1 cellular context compared by ENCODE assay signal in the genomic region with DNA sequence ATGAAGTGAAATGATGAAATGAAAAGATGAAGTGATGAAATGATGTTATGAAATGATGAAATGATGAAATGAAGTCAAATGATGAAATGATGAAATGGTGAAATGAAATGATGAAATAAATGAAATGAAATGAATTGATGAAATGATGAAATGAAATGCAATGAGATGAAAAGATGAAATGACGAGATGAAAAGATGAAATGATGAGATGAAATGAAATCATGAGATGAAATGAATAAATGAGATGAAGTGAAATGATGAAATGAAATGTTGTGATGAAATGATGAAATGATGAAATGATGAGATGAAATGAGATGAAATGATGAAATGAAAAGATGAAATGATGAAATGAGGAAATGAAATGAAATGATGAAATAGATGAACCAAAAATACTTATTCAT.
TF ChIP-seq lines count a peak whose summit lies in the region.
"Not testable (repeated sequence)": the region's sequence is repeated elsewhere in the genome, so short reads cannot be mapped to it uniquely, and the experiment has no call there.

No MANE protein-coding gene starts in this region.

TF ChIP-seq in K562, 482 proteins besides CTCF, POLR2A, EP300 and RAD21 (continued from another document):
- TF ChIP-seq, protein P1, sequence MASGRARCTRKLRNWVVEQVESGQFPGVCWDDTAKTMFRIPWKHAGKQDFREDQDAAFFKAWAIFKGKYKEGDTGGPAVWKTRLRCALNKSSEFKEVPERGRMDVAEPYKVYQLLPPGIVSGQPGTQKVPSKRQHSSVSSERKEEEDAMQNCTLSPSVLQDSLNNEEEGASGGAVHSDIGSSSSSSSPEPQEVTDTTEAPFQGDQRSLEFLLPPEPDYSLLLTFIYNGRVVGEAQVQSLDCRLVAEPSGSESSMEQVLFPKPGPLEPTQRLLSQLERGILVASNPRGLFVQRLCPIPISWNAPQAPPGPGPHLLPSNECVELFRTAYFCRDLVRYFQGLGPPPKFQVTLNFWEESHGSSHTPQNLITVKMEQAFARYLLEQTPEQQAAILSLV (tag; IDR thresholded peaks at IDR 0.05): peak; percentile 30; the same call in 1 of the 2 replicates
- TF ChIP-seq ZNF24 (IDR thresholded peaks at IDR 0.05): peak; percentile 85
- TF ChIP-seq, protein P2, sequence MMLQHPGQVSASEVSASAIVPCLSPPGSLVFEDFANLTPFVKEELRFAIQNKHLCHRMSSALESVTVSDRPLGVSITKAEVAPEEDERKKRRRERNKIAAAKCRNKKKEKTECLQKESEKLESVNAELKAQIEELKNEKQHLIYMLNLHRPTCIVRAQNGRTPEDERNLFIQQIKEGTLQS (IDR thresholded peaks at IDR 0.05): peak; percentile 78
- TF ChIP-seq, protein P2 (CRISPR knock-in tag; conservative IDR thresholded peaks at IDR 0.05): not testable (repeated sequence)
- peak; percentile 98 to 100 for TF ChIP-seq TRIM24 (IDR thresholded peaks at IDR 0.05)
TF ChIP-seq in K562: peak in this region for 6; not testable (repeated sequence) for 476.
